Comparison of ENCODE assay signal across 10 cellular contexts in genomic region chr1:109305991-109306390, GRCh38. TPM values are rescaled to one million over a fixed set of nuclear protein-coding genes. Genes with fewer than 3 reads are reported as not detected.
A peak's percentile ranks its signal among the peaks of the same experiment; 100 is the strongest.
DNase-seq lines count a peak whose midpoint lies in the region; ATAC-seq and TF ChIP-seq lines count a peak whose summit lies in the region.
"Not testable (repeated sequence)": the region's sequence is repeated elsewhere in the genome, so short reads cannot be mapped to it uniquely, and the experiment has no call there.
"Had no signal": no experiment of that assay in that cellular context is flagged by ENCODE, and none has a peak within 500 bp of the region (broad histone marks: within the 10 kb centered on the region; RNA-seq: fewer than 3 reads in every experiment).

No MANE protein-coding gene starts in this region.

- H3K4me1 ChIP-seq in gastroesophageal sphincter = peaks cover 9 to 80% (median 10%) of the 10 kb centered on the region in 3 donors
- H3K4me1 ChIP-seq in mesendoderm (ENCODE audit: control insufficient read depth, low read depth, low read length) = not testable (repeated sequence)
- H3K4me1 ChIP-seq in upper lobe of left lung = peaks cover 26 to 38% (median 31%) of the 10 kb centered on the region in 4 donors

- H4K5ac ChIP-seq in mesendoderm (ENCODE audit: low read length) = not testable (repeated sequence)

- not testable (repeated sequence) for H3K4me3 Mint-ChIP-seq in brain

- H3K4me3 ChIP-seq in gastroesophageal sphincter; mesendoderm (ENCODE audit: low read length); upper lobe of left lung: not testable (repeated sequence)

- not testable (repeated sequence) for H3K56ac ChIP-seq in mesendoderm (ENCODE audit: low read length)

- not testable (repeated sequence) for H3K4me2 ChIP-seq in mesendoderm (ENCODE audit: low read length)

- peaks cover 0 to 13% of the 10 kb centered on the region in 2 donors for H3K36me3 ChIP-seq in gastroesophageal sphincter
- not testable (repeated sequence) for H3K36me3 ChIP-seq in mesendoderm (ENCODE audit: control insufficient read depth, insufficient read depth, low read length); upper lobe of left lung

- not testable (repeated sequence) for H3K9me3 ChIP-seq in gastroesophageal sphincter, upper lobe of left lung

- 8 to 30% methylated on average over 2 to 3 of the region's 10 CpGs for WGBS in gastroesophageal sphincter (ENCODE audit: low coverage in 1 of 2), 2 donors
- WGBS in mesendoderm (ENCODE audit: extremely low coverage, insufficient coverage, low lambda C conversion rate) = no CpG with 5 or more reads among the region's 10 CpGs
- WGBS in upper lobe of left lung, 2 donors = 41 to 45% methylated on average over 10 of the region's 10 CpGs

- H3K27ac ChIP-seq in gastroesophageal sphincter = peak overlapping the region; percentile 27 to 78 (median 74)
- not testable (repeated sequence) for H3K27ac ChIP-seq in mesendoderm (ENCODE audit: low read depth, low read length)
- H3K27ac ChIP-seq in upper lobe of left lung = peak overlapping the region; percentile 30 to 68 (median 63)

- H3K18ac ChIP-seq in mesendoderm (ENCODE audit: low read length) = not testable (repeated sequence)

- not testable (repeated sequence) for H3K9me3 Mint-ChIP-seq in brain

- not testable (repeated sequence) for H3K23ac ChIP-seq in mesendoderm (ENCODE audit: low read length)

- not testable (repeated sequence) for TF ChIP-seq CTCF in brain (conservative IDR thresholded peaks at IDR 0.05); gastroesophageal sphincter (IDR thresholded peaks at IDR 0.05); upper lobe of left lung (IDR thresholded peaks at IDR 0.05)

- H2BK15ac ChIP-seq in mesendoderm (replicated peaks; ENCODE audit: low read depth) = not testable (repeated sequence)

- ATAC-seq in gastroesophageal sphincter = not testable (repeated sequence)
- peak; percentile 6 for ATAC-seq in sciatic nerve
- ATAC-seq in upper lobe of left lung (ENCODE audit: low FRiP score in 2 of 2) = peak in 1 of 2 donors; percentile 35

- H4K8ac ChIP-seq in mesendoderm (ENCODE audit: low read depth, low read length) = not testable (repeated sequence)

- TF ChIP-seq EP300 in gastroesophageal sphincter (IDR thresholded peaks at IDR 0.05); upper lobe of left lung (IDR thresholded peaks at IDR 0.05): not testable (repeated sequence)

- H3K9ac ChIP-seq in mesendoderm (ENCODE audit: low read length) = not testable (repeated sequence)

- not testable (repeated sequence) for H3K36me3 Mint-ChIP-seq in brain

- H3K4ac ChIP-seq in mesendoderm (ENCODE audit: low read depth, low read length) = not testable (repeated sequence)

- intact Hi-C loops in sciatic nerve (cut with DNase I) = not testable (repeated sequence)

- peaks cover 27% of the 10 kb centered on the region for H3K4me1 Mint-ChIP-seq in brain

- H2BK5ac ChIP-seq in mesendoderm (ENCODE audit: low read length) = not testable (repeated sequence)

- not testable (repeated sequence) for H3K79me2 ChIP-seq in mesendoderm (ENCODE audit: control insufficient read depth, insufficient read depth, low read length)

- H2BK120ac ChIP-seq in mesendoderm (ENCODE audit: low read depth, low read length) = not testable (repeated sequence)

- H3K27me3 Mint-ChIP-seq in brain = not testable (repeated sequence)

- H3K27me3 ChIP-seq in gastroesophageal sphincter; mesendoderm (ENCODE audit: insufficient read depth, low read length, poor library complexity); upper lobe of left lung: not testable (repeated sequence)

- peak overlapping the region in 4 of 5 experiments; percentile 17 to 74 (median 60) for H3K27ac Mint-ChIP-seq in brain

- not testable (repeated sequence) for H3K79me1 ChIP-seq in mesendoderm (ENCODE audit: low read length)

- peak; percentile 13 for DNase-seq in NCI-H2107 treated with DMSO at 0.1 percent for 48 hours (lab: John Stamatoyannopoulos, UW; ENCODE audit: unreplicated experiment)
- peak; percentile 8 for DNase-seq in kidney tubule cell (ENCODE audit: low spot score)
- DNase-seq in mesendoderm = peak; percentile 87
- DNase-seq in sciatic nerve (ENCODE audit: low spot score) = not testable (repeated sequence)
- peak in 1 of 2 donors; percentile 63 for DNase-seq in upper lobe of left lung

- TF ChIP-seq POLR2A in gastroesophageal sphincter (IDR thresholded peaks at IDR 0.05); upper lobe of left lung (IDR thresholded peaks at IDR 0.05): not testable (repeated sequence)

- not testable (repeated sequence) for H2AK5ac ChIP-seq in mesendoderm (ENCODE audit: low read length)

RNA-seq across cellular contexts. Expression of gene MYBPHL, which starts 0.8 kb away (rescaled TPM):
- polyA plus RNA-seq in brain (ENCODE audit: insufficient read depth, low read depth, low replicate concordance) = 0.75 TPM
- total RNA-seq in gastroesophageal sphincter (under 1 TPM in 1 of 4 donors, not detected in 3; 0.46 TPM), sciatic nerve (0.45 TPM), upper lobe of left lung (1 to 10 TPM in 5 of 6 donors, not detected in 1; 1.8 to 8.6 (median 3.1) TPM)
- 0.17 TPM for polyA plus RNA-seq in mesendoderm (2013, experiment 1 of 2)
- 0.21 TPM for polyA plus RNA-seq in mesendoderm (2013, experiment 2 of 2)
- total RNA-seq: CD4-positive, alpha-beta T cell; HFFc6; RPMI7951 had no signal

RNA-seq across cellular contexts. Expression of gene PSRC1, which starts 23.0 kb away (rescaled TPM):
- polyA plus RNA-seq in brain (ENCODE audit: insufficient read depth, low read depth, low replicate concordance) = 77.5 TPM
- 10 to 100 TPM in 2 of 4 donors, 1 to 10 TPM in 2; 6.9 to 26.9 (median 10.3) TPM for total RNA-seq in gastroesophageal sphincter
- polyA plus RNA-seq in mesendoderm (2013, experiment 1 of 2) = 57.7 TPM
- 61.1 TPM for polyA plus RNA-seq in mesendoderm (2013, experiment 2 of 2)
- 7.6 TPM for total RNA-seq in sciatic nerve
- total RNA-seq in upper lobe of left lung = 10 to 100 TPM in 2 of 6 donors, 1 to 10 TPM in 4; 1.5 to 16.8 (median 4.9) TPM

RNA-seq across cellular contexts. Expression of gene CELSR2, which starts 56.7 kb away (rescaled TPM):
- polyA plus RNA-seq in brain (ENCODE audit: insufficient read depth, low read depth, low replicate concordance) = 109 TPM
- total RNA-seq in gastroesophageal sphincter (10 to 100 TPM in 2 of 4 donors, 1 to 10 TPM in 2; 5.7 to 18.6 (median 9.1) TPM), sciatic nerve (24.0 TPM), upper lobe of left lung (10 to 100 TPM in 2 of 6 donors, 1 to 10 TPM in 4; 5.9 to 27.2 (median 8.8) TPM)
- polyA plus RNA-seq in mesendoderm (2013, experiment 1 of 2) = 2.9 TPM
- 2.9 TPM for polyA plus RNA-seq in mesendoderm (2013, experiment 2 of 2)
